ENCODE assay signal across 24 cellular contexts in the genomic region with DNA sequence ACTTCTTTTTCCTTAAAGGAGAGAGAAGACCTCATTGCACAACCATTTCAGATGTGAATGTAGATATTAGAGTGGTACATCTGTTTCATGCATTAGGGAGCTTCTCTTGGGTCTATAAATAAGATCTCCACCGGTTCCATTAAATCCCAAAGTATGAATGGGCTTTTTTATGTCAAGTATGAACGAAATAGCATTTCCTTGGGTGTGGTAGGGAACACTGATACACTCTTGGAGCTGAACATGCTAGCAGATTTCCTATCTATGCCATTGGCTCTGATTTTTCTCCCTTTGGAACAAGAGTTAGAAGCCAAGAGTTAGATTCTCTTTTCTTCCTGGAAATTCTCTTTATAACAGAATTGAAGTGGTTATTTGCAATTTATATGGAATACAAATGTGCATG.
"Had no signal": no experiment of that assay in that cellular context is flagged by ENCODE, and none has a peak within 500 bp of the region (broad histone marks: within the 10 kb centered on the region; RNA-seq: fewer than 3 reads in every experiment).

No MANE protein-coding gene starts in this region.

- H3K9me3 ChIP-seq: colonic mucosa, neutrophil, pancreas, right lobe of liver, thyroid gland had no signal

- H3K4me1 ChIP-seq: colonic mucosa, pancreas, right lobe of liver, stomach, thyroid gland had no signal

- H3K36me3 ChIP-seq: colonic mucosa, neutrophil, pancreas, right lobe of liver, stomach, thyroid gland had no signal

- H3K4me3 ChIP-seq: colonic mucosa, lung, pancreas, right lobe of liver, smooth muscle cell, stomach, thyroid gland had no signal

- H3K27me3 ChIP-seq: colonic mucosa, neutrophil, pancreas, right lobe of liver, stomach, thyroid gland had no signal

- ATAC-seq: esophagus mucosa; left colon; natural killer cell treated with Interleukin-12 subunit alpha and Interleukin-12 subunit beta and Interleukin-15 and Interleukin-18, amount 100 ng/mL, for 72 hours; pancreas; right lobe of liver had no signal

- DNase-seq: colonic mucosa; effector CD8-positive, alpha-beta T cell; endodermal cell; foreskin melanocyte; hippocampal formation; left colon; naive B cell; pancreas; retina; right lobe of liver; stimulated activated CD4-positive, alpha-beta T cell treated with anti-CD3 and anti-CD28 coated beads, Interleukin-12 subunit alpha, Interleukin-12 subunit beta, amount 100 ng/mL, for 4 hours; stimulated activated CD4-positive, alpha-beta T cell treated with anti-CD3 and anti-CD28 coated beads, Interleukin-1b, Interleukin-23, amount 100 ng/mL, for 48 hours; stimulated activated CD4-positive, alpha-beta T cell treated with anti-CD3 and anti-CD28 coated beads, Interleukin-4, amount 100 ng/mL, for 1 hour; stimulated activated CD8-positive, alpha-beta memory T cell treated with anti-CD3 and anti-CD28 coated beads, Interleukin-4, amount 100 ng/mL, for 48 hours; stimulated activated naive CD4-positive, alpha-beta T cell; stomach; thyroid gland; trophoblast cell had no signal

- H3K27ac ChIP-seq: colonic mucosa, epithelial cell of prostate, neutrophil, pancreas, right lobe of liver, stomach, thyroid gland had no signal
